16 cellular contexts compared by ENCODE assay signal in genomic region chr16:17271687-17272086, GRCh38.
A peak's percentile ranks its signal among the peaks of the same experiment; 100 is the strongest.
DNase-seq lines count a peak whose midpoint lies in the region; ATAC-seq and TF ChIP-seq lines count a peak whose summit lies in the region.
"Had no signal": no experiment of that assay in that cellular context is flagged by ENCODE, and none has a peak within 500 bp of the region (broad histone marks: within the 10 kb centered on the region; RNA-seq: fewer than 3 reads in every experiment).

No MANE protein-coding gene starts in this region.

- 53% methylated on average over 4 of the region's 4 CpGs for WGBS in mammary epithelial cell (ENCODE audit: low coverage, missing lambda C conversion rate)

- peaks cover 6% of the 10 kb centered on the region for H3K27me3 Mint-ChIP-seq in HFFc6 (ENCODE audit: insufficient read depth)
- H3K27me3 Mint-ChIP-seq: activated CD8-positive, alpha-beta T cell treated with anti-CD3 and anti-CD28 coated beads for 36 hours had no signal

- DNase-seq in HFFc6, result no peak
- DNase-seq in cerebellar cortex (ENCODE audit: low spot score), result peak; percentile 12
- DNase-seq in nucleus accumbens (lab: John Stamatoyannopoulos, UW), result peak in 42 of 56 donors; percentile 2 to 78 (median 26)
- no peak for DNase-seq in mammary epithelial cell
- no peak for DNase-seq in HEK293T (ENCODE audit: extremely low spot score)
- no peak for DNase-seq in NOMO-1 treated with dmso at 0.1 percent for 144 hours (lab: John Stamatoyannopoulos, UW; ENCODE audit: unreplicated experiment)
- DNase-seq: activated CD8-positive, alpha-beta T cell treated with anti-CD3 and anti-CD28 coated beads for 36 hours; activated naive CD4-positive, alpha-beta T cell; gastrocnemius medialis; left lung; NCI-H1417 treated with DMSO at 0.1 percent for 48 hours; stimulated activated CD4-positive, alpha-beta T cell treated with anti-CD3 and anti-CD28 coated beads, Interleukin-4, amount 100 ng/mL, for 4 hours; T-helper 9 cell had no signal

- H3K27ac ChIP-seq in BLaER1 treated with 17β-estradiol and CSF1 and Interleukin-3, amounts not matched to agents 10 nM and 100 nM, result peak overlapping the region in 8 of 11 experiments; percentile 33 to 68 (median 55); a peak in 16 of 22 replicates
- H3K27ac ChIP-seq in mammary epithelial cell (ENCODE audit: insufficient read depth, low read depth, low read length), result no peak overlapping the region
- H3K27ac ChIP-seq: left lung had no signal

- H3K4me3 Mint-ChIP-seq in HFFc6, result peak overlapping the region; percentile 25; the same call in 1 of the 2 replicates
- H3K4me3 Mint-ChIP-seq: activated CD8-positive, alpha-beta T cell treated with anti-CD3 and anti-CD28 coated beads for 36 hours had no signal

- no peak overlapping the region for H2AFZ ChIP-seq in mammary epithelial cell (ENCODE audit: low read depth, low read length)

- in situ Hi-C loops in mammary epithelial cell (cut with MboI; ENCODE audit: low sequenced_read_pairs in 2 of 2), result no loop called here

- H3K9me3 Mint-ChIP-seq in HFFc6, result no peaks in the 10 kb centered on the region
- H3K9me3 Mint-ChIP-seq: activated CD8-positive, alpha-beta T cell treated with anti-CD3 and anti-CD28 coated beads for 36 hours had no signal

- no peak for TF ChIP-seq CTCF in HFFc6 (IDR thresholded peaks at IDR 0.05)
- TF ChIP-seq CTCF in mammary epithelial cell (conservative IDR thresholded peaks at IDR 0.05 in 1 of 2, IDR thresholded peaks at IDR 0.05 in 1 of 2; ENCODE audit: extremely low read depth in 1 of 2, insufficient read depth in 1 of 2, low read depth in 1 of 2, low read length in 2 of 2), result no peak

- no TSS peak for BruUV-seq in mammary epithelial cell (replicated peaks; lab: Mats Ljungman, UMichigan)

- H3K27ac Mint-ChIP-seq in HFFc6, result no peak overlapping the region

- dilution Hi-C loops in mammary epithelial cell (cut with HindIII; ENCODE audit: low sequenced_read_pairs), result no loop called here

- intact Hi-C loops in mammary epithelial cell (cut with micrococcal nuclease), result loop anchor here (5.0 to 10.0 kb wide), 4 partner anchors 44 to 303 kb away; no protein-coding TSS in a partner anchor

- H3K4me3 ChIP-seq in BLaER1 treated with 17β-estradiol and CSF1 and Interleukin-3, amounts not matched to agents 10 nM and 100 nM, result no peak overlapping the region
- no peak overlapping the region for H3K4me3 ChIP-seq in mammary epithelial cell (replicated peaks in 1 of 3; ENCODE audit: insufficient read depth in 1 of 3, low read depth in 2 of 3, low read length in 3 of 3)
- H3K4me3 ChIP-seq: dorsolateral prefrontal cortex, gastrocnemius medialis, left lung had no signal

- H3K4me1 ChIP-seq in BLaER1 treated with 17β-estradiol and CSF1 and Interleukin-3, amounts not matched to agents 10 nM and 100 nM, result peaks cover 67 to 94% (median 80%) of the 10 kb centered on the region in 10 experiments
- peaks cover 13% of the 10 kb centered on the region for H3K4me1 ChIP-seq in mammary epithelial cell (ENCODE audit: insufficient read depth, low read length)

- peaks cover 44% of the 10 kb centered on the region for H3K4me1 Mint-ChIP-seq in HFFc6 (ENCODE audit: low read depth)

- no peaks in the 10 kb centered on the region for H3K9me3 ChIP-seq in BLaER1 treated with 17β-estradiol and CSF1 and Interleukin-3, amounts not matched to agents 10 nM and 100 nM (replicated peaks in 1 of 11)
- no peaks in the 10 kb centered on the region for H3K9me3 ChIP-seq in mammary epithelial cell (replicated peaks; ENCODE audit: insufficient read depth, low read length)
- H3K9me3 ChIP-seq: gastrocnemius medialis, left lung had no signal

- no peak for ATAC-seq in GM18907 (IDR thresholded peaks at IDR 0.05; ENCODE audit: unreplicated experiment)
- ATAC-seq: activated CD8-positive, alpha-beta T cell treated with anti-CD3 and anti-CD28 coated beads for 36 hours; gastrocnemius medialis; left lung had no signal

- no peaks in the 10 kb centered on the region for H3K27me3 ChIP-seq in BLaER1 treated with 17β-estradiol and CSF1 and Interleukin-3, amounts not matched to agents 10 nM and 100 nM
- no peaks in the 10 kb centered on the region for H3K27me3 ChIP-seq in mammary epithelial cell (ENCODE audit: insufficient read depth, low read length)
- H3K27me3 ChIP-seq: dorsolateral prefrontal cortex, gastrocnemius medialis, left lung had no signal

- H3K9ac ChIP-seq in BLaER1 treated with 17β-estradiol and CSF1 and Interleukin-3, amounts not matched to agents 10 nM and 100 nM, result peak overlapping the region in 7 of 11 experiments; percentile 6 to 31 (median 13); a peak in 5 of 22 replicates
- H3K9ac ChIP-seq in mammary epithelial cell (ENCODE audit: insufficient read depth, low read length), result no peak overlapping the region

- no peaks in the 10 kb centered on the region for H3K79me2 ChIP-seq in mammary epithelial cell (ENCODE audit: insufficient read depth, low read length)

- POLR2A ChIA-PET in HEK293T (lab: Yijun Ruan, JAX), result no interaction called here

- H3K36me3 Mint-ChIP-seq in HFFc6 (ENCODE audit: low read depth), result no peaks in the 10 kb centered on the region

- H3K4me2 ChIP-seq in BLaER1 treated with 17β-estradiol and CSF1 and Interleukin-3, amounts not matched to agents 10 nM and 100 nM, result peak overlapping the region in 10 of 11 experiments; percentile 11 to 78 (median 66); a peak in 18 of 22 replicates
- H3K4me2 ChIP-seq in mammary epithelial cell (ENCODE audit: insufficient read depth, low read depth, low read length), result no peak overlapping the region

- H4K20me1 ChIP-seq in BLaER1 treated with 17β-estradiol and CSF1 and Interleukin-3, amounts not matched to agents 10 nM and 100 nM, result peaks cover 0 to 42% (median 4%) of the 10 kb centered on the region in 11 experiments; a peak in 6 of 22 replicates
- no peaks in the 10 kb centered on the region for H4K20me1 ChIP-seq in mammary epithelial cell (ENCODE audit: insufficient read depth, low read length)

- peaks cover 0 to 14% (median 4%) of the 10 kb centered on the region in 11 experiments; a peak in 5 of 22 replicates for H3K36me3 ChIP-seq in BLaER1 treated with 17β-estradiol and CSF1 and Interleukin-3, amounts not matched to agents 10 nM and 100 nM
- no peaks in the 10 kb centered on the region for H3K36me3 ChIP-seq in mammary epithelial cell (ENCODE audit: insufficient read depth, low read length)
- H3K36me3 ChIP-seq: gastrocnemius medialis, left lung had no signal

- CTCF ChIA-PET in mammary epithelial cell (lab: Charles Lee; ENCODE audit: low non-redundant PET), result no interaction called here
- CTCF ChIA-PET in HEK293T (lab: Yijun Ruan, JAX), result interaction anchor here (0.6 kb wide), 1 partner anchor 23 kb away, joined by 3 read pairs; no protein-coding TSS in a partner anchor

TF ChIP-seq in HEK293T, 16 proteins besides CTCF, POLR2A, EP300 and RAD21:
- TF ChIP-seq CTBP1 (IDR thresholded peaks at IDR 0.05; ENCODE audit: borderline replicate concordance) (no peak), ZNF384 (IDR thresholded peaks at IDR 0.05) (no peak), TARDBP (IDR thresholded peaks at IDR 0.05) (no peak), LEF1 (IDR thresholded peaks at IDR 0.05; ENCODE audit: borderline replicate concordance) (no peak)

Comparison
In these comparisons a context has a peak if more than half of its experiments do, and no peak if none do; other contexts are left out.
1. DNase-seq: peak in cerebellar cortex (single experiment) and nucleus accumbens (42 of 56); none in HFFc6 (single experiment), mammary epithelial cell (single experiment), HEK293T (single experiment) and NOMO-1 treated with dmso at 0.1 percent for 144 hours (single experiment).